23 cellular contexts compared by ENCODE assay signal in genomic region chr6:159092631-159093030, GRCh38. TPM values are rescaled to one million over a fixed set of nuclear protein-coding genes. Genes with fewer than 3 reads are reported as not detected.
DNase-seq lines count a peak whose midpoint lies in the region; TF ChIP-seq lines count a peak whose summit lies in the region.
"Had no signal": no experiment of that assay in that cellular context is flagged by ENCODE, and none has a peak within 500 bp of the region (broad histone marks: within the 10 kb centered on the region; RNA-seq: fewer than 3 reads in every experiment).

No MANE protein-coding gene starts in this region.

- TF ChIP-seq CTCF in osteocyte (IDR thresholded peaks at IDR 0.05), result no peak

- CTCF ChIA-PET in activated CD4-positive, alpha-beta memory T cell treated with anti-CD3 and anti-CD28 coated beads for 36 hours (lab: Charles Lee), result interaction anchor here (0.6 to 3.1 kb wide), 4 partner anchors 12 to 75 kb away, joined by 4 to 25 read pairs (median 5); no protein-coding TSS in a partner anchor

- peak overlapping the region; percentile 78 for H3K27ac Mint-ChIP-seq in activated CD4-positive, alpha-beta T cell treated with anti-CD3 and anti-CD28 coated beads, Interleukin-2, amount 10 ng/mL, durations not matched to agents 24 days and 14 days
- H3K27ac Mint-ChIP-seq in osteocyte (ENCODE audit: unreplicated experiment), result no peak overlapping the region
- H3K27ac Mint-ChIP-seq in activated CD4-positive, alpha-beta memory T cell treated with anti-CD3 and anti-CD28 coated beads for 36 hours, result no peak overlapping the region
- H3K27ac Mint-ChIP-seq in immature natural killer cell, result no peak overlapping the region
- H3K27ac Mint-ChIP-seq: activated naive CD8-positive, alpha-beta T cell treated with anti-CD3 and anti-CD28 coated beads, Interleukin-2, amount 10 ng/mL, durations not matched to agents 7 days and 5 days; nephron had no signal

- intact Hi-C loops in activated CD4-positive, alpha-beta T cell treated with anti-CD3 and anti-CD28 coated beads, Interleukin-2, amount 10 ng/mL, durations not matched to agents 24 days and 14 days (cut with micrococcal nuclease), result no loop called here
- intact Hi-C loops in activated CD4-positive, alpha-beta memory T cell treated with anti-CD3 and anti-CD28 coated beads for 36 hours (cut with micrococcal nuclease), result loop anchor here (1.0 kb wide), 1 partner anchor 30 kb away; no protein-coding TSS in a partner anchor

- H3K36me3 Mint-ChIP-seq in activated CD4-positive, alpha-beta T cell treated with anti-CD3 and anti-CD28 coated beads, Interleukin-2, amount 10 ng/mL, durations not matched to agents 24 days and 14 days (ENCODE audit: low read depth), result peaks cover 5% of the 10 kb centered on the region
- H3K36me3 Mint-ChIP-seq in osteocyte (ENCODE audit: unreplicated experiment), result no peaks in the 10 kb centered on the region
- no peaks in the 10 kb centered on the region for H3K36me3 Mint-ChIP-seq in activated CD4-positive, alpha-beta memory T cell treated with anti-CD3 and anti-CD28 coated beads for 36 hours
- no peaks in the 10 kb centered on the region for H3K36me3 Mint-ChIP-seq in immature natural killer cell
- H3K36me3 Mint-ChIP-seq: CD4-positive, alpha-beta memory T cell had no signal

- no peak overlapping the region for H3K4me3 Mint-ChIP-seq in activated CD4-positive, alpha-beta T cell treated with anti-CD3 and anti-CD28 coated beads, Interleukin-2, amount 10 ng/mL, durations not matched to agents 24 days and 14 days
- H3K4me3 Mint-ChIP-seq in osteocyte (ENCODE audit: unreplicated experiment) (no peak overlapping the region), immature natural killer cell (no peak overlapping the region)
- no peak overlapping the region for H3K4me3 Mint-ChIP-seq in activated CD4-positive, alpha-beta memory T cell treated with anti-CD3 and anti-CD28 coated beads for 36 hours
- H3K4me3 Mint-ChIP-seq: activated naive CD8-positive, alpha-beta T cell treated with anti-CD3 and anti-CD28 coated beads, Interleukin-2, amount 10 ng/mL, durations not matched to agents 7 days and 5 days; CD4-positive, alpha-beta memory T cell; effector memory CD8-positive, alpha-beta T cell; nephron; stimulated activated naive B cell treated with anti-CD40 and anti-IgM and Interleukin-4, amounts not matched to agents 10 μg/mL and 1 μg/mL and 100 μg/mL, for 72 hours had no signal

- no peaks in the 10 kb centered on the region for H3K27me3 Mint-ChIP-seq in activated CD4-positive, alpha-beta T cell treated with anti-CD3 and anti-CD28 coated beads, Interleukin-2, amount 10 ng/mL, durations not matched to agents 24 days and 14 days
- peaks cover 9% of the 10 kb centered on the region for H3K27me3 Mint-ChIP-seq in osteocyte (ENCODE audit: unreplicated experiment)
- no peaks in the 10 kb centered on the region for H3K27me3 Mint-ChIP-seq in activated CD4-positive, alpha-beta memory T cell treated with anti-CD3 and anti-CD28 coated beads for 36 hours
- no peaks in the 10 kb centered on the region for H3K27me3 Mint-ChIP-seq in immature natural killer cell (ENCODE audit: low read depth in 3 of 3)
- H3K27me3 Mint-ChIP-seq: activated naive CD8-positive, alpha-beta T cell treated with anti-CD3 and anti-CD28 coated beads, Interleukin-2, amount 10 ng/mL, durations not matched to agents 7 days and 5 days; CD4-positive, alpha-beta memory T cell; effector memory CD8-positive, alpha-beta T cell; stimulated activated naive B cell treated with anti-CD40 and anti-IgM and Interleukin-4, amounts not matched to agents 10 μg/mL and 1 μg/mL and 100 μg/mL, for 72 hours had no signal

- POLR2A ChIA-PET in activated CD4-positive, alpha-beta memory T cell treated with anti-CD3 and anti-CD28 coated beads for 36 hours (lab: Charles Lee), result interaction anchor here (0.8 to 4.0 kb wide), 3 partner anchors 13 to 51 kb away, joined by 3 to 15 read pairs (median 4); no protein-coding TSS in a partner anchor

- H3K9me3 Mint-ChIP-seq in activated CD4-positive, alpha-beta T cell treated with anti-CD3 and anti-CD28 coated beads, Interleukin-2, amount 10 ng/mL, durations not matched to agents 24 days and 14 days, result peaks cover 15% of the 10 kb centered on the region
- no peaks in the 10 kb centered on the region for H3K9me3 Mint-ChIP-seq in osteocyte (ENCODE audit: unreplicated experiment)
- H3K9me3 Mint-ChIP-seq in activated CD4-positive, alpha-beta memory T cell treated with anti-CD3 and anti-CD28 coated beads for 36 hours, result no peaks in the 10 kb centered on the region
- no peaks in the 10 kb centered on the region for H3K9me3 Mint-ChIP-seq in immature natural killer cell
- H3K9me3 Mint-ChIP-seq: activated naive CD8-positive, alpha-beta T cell treated with anti-CD3 and anti-CD28 coated beads, Interleukin-2, amount 10 ng/mL, durations not matched to agents 7 days and 5 days; CD4-positive, alpha-beta memory T cell; effector memory CD8-positive, alpha-beta T cell; nephron; stimulated activated naive B cell treated with anti-CD40 and anti-IgM and Interleukin-4, amounts not matched to agents 10 μg/mL and 1 μg/mL and 100 μg/mL, for 72 hours had no signal

- DNase-seq in activated CD4-positive, alpha-beta T cell treated with anti-CD3 and anti-CD28 coated beads, Interleukin-2, amount 10 ng/mL, durations not matched to agents 24 days and 14 days, result no peak
- no peak for DNase-seq in activated CD4-positive, alpha-beta T cell treated with anti-CD3 and anti-CD28 coated beads for 48 hours
- DNase-seq in NOMO-1 (lab: John Stamatoyannopoulos, UW; ENCODE audit: unreplicated experiment in 2 of 2) (peak; percentile 72 to 90), amniotic epithelial cell (ENCODE audit: low read depth) (peak; percentile 33), osteocyte (ENCODE audit: extremely low spot score, unreplicated experiment) (peak; percentile 38), NCI-H1930 (lab: John Stamatoyannopoulos, UW) (no peak), immature natural killer cell (no peak)
- DNase-seq in activated CD4-positive, alpha-beta memory T cell treated with anti-CD3 and anti-CD28 coated beads for 36 hours, result no peak
- DNase-seq: activated naive CD8-positive, alpha-beta T cell treated with anti-CD3 and anti-CD28 coated beads, Interleukin-2, amount 10 ng/mL, durations not matched to agents 7 days and 5 days; CD4-positive, alpha-beta memory T cell; DMS79; effector memory CD8-positive, alpha-beta T cell; foreskin keratinocyte; MM.1S; NCI-H2107; NCI-H748 treated with DMSO at 0.1 percent for 48 hours; psoas muscle; RPMI8226; stimulated activated naive B cell treated with anti-CD40 and anti-IgM and Interleukin-4, amounts not matched to agents 10 μg/mL and 1 μg/mL and 100 μg/mL, for 72 hours; upper lobe of left lung; WERI-Rb-1 had no signal

- H3K4me1 Mint-ChIP-seq in activated CD4-positive, alpha-beta T cell treated with anti-CD3 and anti-CD28 coated beads, Interleukin-2, amount 10 ng/mL, durations not matched to agents 24 days and 14 days, result peaks cover 65% of the 10 kb centered on the region
- H3K4me1 Mint-ChIP-seq in osteocyte (ENCODE audit: unreplicated experiment), result no peaks in the 10 kb centered on the region
- H3K4me1 Mint-ChIP-seq in activated CD4-positive, alpha-beta memory T cell treated with anti-CD3 and anti-CD28 coated beads for 36 hours (ENCODE audit: low read depth), result peaks cover 66% of the 10 kb centered on the region
- peaks cover 0 to 1% of the 10 kb centered on the region in 2 donors for H3K4me1 Mint-ChIP-seq in immature natural killer cell

RNA-seq across cellular contexts. Expression of gene TAGAP, which starts 47.8 kb away (rescaled TPM):
- 183 and 187 TPM in 2 replicates for total RNA-seq in activated CD4-positive, alpha-beta T cell treated with anti-CD3 and anti-CD28 coated beads, Interleukin-2, amount 10 ng/mL, durations not matched to agents 24 days and 14 days
- total RNA-seq in osteocyte, result not detected in 2 replicates
- total RNA-seq in activated CD4-positive, alpha-beta memory T cell treated with anti-CD3 and anti-CD28 coated beads for 36 hours, result 10 to 100 TPM; 40.1 to 41.6 TPM
- polyA plus RNA-seq in immature natural killer cell, result 100 to 1,000 TPM in 1 of 3 donors, 10 to 100 TPM in 2; 63.6 to 114 (median 84.4) TPM
- total RNA-seq: A172 had no signal

Comparison
In these comparisons a context has a peak if more than half of its experiments do, and no peak if none do; other contexts are left out.
1. DNase-seq: peak in NOMO-1 (2 of 2), amniotic epithelial cell (single experiment) and osteocyte (single experiment); none in activated CD4-positive, alpha-beta T cell treated with anti-CD3 and anti-CD28 coated beads, Interleukin-2, amount 10 ng/mL, durations not matched to agents 24 days and 14 days (single experiment), activated CD4-positive, alpha-beta T cell treated with anti-CD3 and anti-CD28 coated beads for 48 hours (single experiment), activated CD4-positive, alpha-beta memory T cell treated with anti-CD3 and anti-CD28 coated beads for 36 hours (single experiment), NCI-H1930 (0 of 2) and immature natural killer cell (0 of 3).
2. RNA of gene TAGAP, which starts 47.8 kb away (total RNA-seq): 183 to 187 TPM in activated CD4-positive, alpha-beta T cell treated with anti-CD3 and anti-CD28 coated beads, Interleukin-2, amount 10 ng/mL, durations not matched to agents 24 days and 14 days and 40.1 to 41.6 TPM in activated CD4-positive, alpha-beta memory T cell treated with anti-CD3 and anti-CD28 coated beads for 36 hours; not detected in osteocyte; every median in the first group is over 10 times any median in the second.